ENCODE assay signal across 1 cellular context in the genomic region with DNA sequence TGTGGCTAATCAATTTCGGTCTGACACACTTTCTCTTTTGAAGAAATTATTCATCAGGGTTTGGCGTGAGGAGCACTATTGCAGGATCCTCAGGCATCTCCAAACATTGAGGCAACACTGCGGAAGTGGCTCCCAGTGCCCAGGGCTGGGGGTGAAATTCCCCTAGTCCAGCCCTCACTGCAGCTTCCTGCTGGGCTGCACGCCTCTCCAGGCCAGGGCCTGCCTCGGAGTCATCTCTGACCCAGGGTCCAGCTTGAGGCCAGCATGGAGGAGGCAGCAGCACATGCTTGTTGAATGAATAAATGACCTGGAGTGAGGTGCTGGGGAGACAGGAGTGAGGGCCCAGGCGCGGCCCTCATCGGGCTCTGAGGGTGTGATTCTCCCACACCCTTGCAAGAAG.
TF ChIP-seq lines count a peak whose summit lies in the region.

No MANE protein-coding gene starts in this region.

TF ChIP-seq in HepG2, 621 proteins besides CTCF, POLR2A, EP300 and RAD21 (continued from another document and continues in another):
- TF ChIP-seq ZNF646 (CRISPR knock-in tag; IDR thresholded peaks at IDR 0.05) (no peak), MAZ (IDR thresholded peaks at IDR 0.05; ENCODE audit: borderline replicate concordance, low read depth, low read length) (peak; percentile 31; the same call in 1 of the 2 replicates), MAZ (CRISPR knock-in tag; IDR thresholded peaks at IDR 0.05; ENCODE audit: low read depth) (no peak), ZNF761 (CRISPR knock-in tag; conservative IDR thresholded peaks at IDR 0.05) (no peak), ZNF562 (CRISPR knock-in tag; IDR thresholded peaks at IDR 0.05; ENCODE audit: borderline replicate concordance) (no peak), ZNF616 (CRISPR knock-in tag; IDR thresholded peaks at IDR 0.05; ENCODE audit: low read depth) (no peak), IRF2 (CRISPR knock-in tag; IDR thresholded peaks at IDR 0.05) (no peak), ELF3 (CRISPR knock-in tag; IDR thresholded peaks at IDR 0.05) (peak; percentile 86; the same call in 1 of the 2 replicates), EZH2 (conservative IDR thresholded peaks at IDR 0.05; ENCODE audit: low read depth, low read length) (no peak), CEBPG (CRISPR knock-in tag; IDR thresholded peaks at IDR 0.05) (peak; percentile 50), ZNF574 (CRISPR knock-in tag; IDR thresholded peaks at IDR 0.05) (0 out of 2 replicates have a peak, but pooled peaks have one; percentile 12), MEIS2 (CRISPR knock-in tag; IDR thresholded peaks at IDR 0.05) (no peak), XRCC5 (optimal IDR thresholded peaks at IDR 0.05; ENCODE audit: low read length) (peak; percentile 15), ZNF768 (CRISPR knock-in tag; IDR thresholded peaks at IDR 0.05) (peak; percentile 91), ZNF580 (CRISPR knock-in tag; IDR thresholded peaks at IDR 0.05; ENCODE audit: borderline replicate concordance, low read depth) (0 out of 2 replicates have a peak, but pooled peaks have one; percentile 34), ADNP (CRISPR knock-in tag; IDR thresholded peaks at IDR 0.05) (peak; percentile 84; the same call in 1 of the 2 replicates), ETV5 (CRISPR knock-in tag; IDR thresholded peaks at IDR 0.05; ENCODE audit: borderline replicate concordance) (peak; percentile 85), SPEN (CRISPR knock-in tag; IDR thresholded peaks at IDR 0.05; ENCODE audit: low read depth) (0 out of 2 replicates have a peak, but pooled peaks have one; percentile 6), ZFX (CRISPR knock-in tag; IDR thresholded peaks at IDR 0.05; ENCODE audit: low read depth) (peak; percentile 53; the same call in 1 of the 2 replicates), PHF21A (CRISPR knock-in tag; IDR thresholded peaks at IDR 0.05) (no peak; the same call in 1 of the 2 replicates), ZNF331 (CRISPR knock-in tag; IDR thresholded peaks at IDR 0.05) (peak; percentile 58; the same call in 1 of the 2 replicates)
- TF ChIP-seq, protein P1, sequence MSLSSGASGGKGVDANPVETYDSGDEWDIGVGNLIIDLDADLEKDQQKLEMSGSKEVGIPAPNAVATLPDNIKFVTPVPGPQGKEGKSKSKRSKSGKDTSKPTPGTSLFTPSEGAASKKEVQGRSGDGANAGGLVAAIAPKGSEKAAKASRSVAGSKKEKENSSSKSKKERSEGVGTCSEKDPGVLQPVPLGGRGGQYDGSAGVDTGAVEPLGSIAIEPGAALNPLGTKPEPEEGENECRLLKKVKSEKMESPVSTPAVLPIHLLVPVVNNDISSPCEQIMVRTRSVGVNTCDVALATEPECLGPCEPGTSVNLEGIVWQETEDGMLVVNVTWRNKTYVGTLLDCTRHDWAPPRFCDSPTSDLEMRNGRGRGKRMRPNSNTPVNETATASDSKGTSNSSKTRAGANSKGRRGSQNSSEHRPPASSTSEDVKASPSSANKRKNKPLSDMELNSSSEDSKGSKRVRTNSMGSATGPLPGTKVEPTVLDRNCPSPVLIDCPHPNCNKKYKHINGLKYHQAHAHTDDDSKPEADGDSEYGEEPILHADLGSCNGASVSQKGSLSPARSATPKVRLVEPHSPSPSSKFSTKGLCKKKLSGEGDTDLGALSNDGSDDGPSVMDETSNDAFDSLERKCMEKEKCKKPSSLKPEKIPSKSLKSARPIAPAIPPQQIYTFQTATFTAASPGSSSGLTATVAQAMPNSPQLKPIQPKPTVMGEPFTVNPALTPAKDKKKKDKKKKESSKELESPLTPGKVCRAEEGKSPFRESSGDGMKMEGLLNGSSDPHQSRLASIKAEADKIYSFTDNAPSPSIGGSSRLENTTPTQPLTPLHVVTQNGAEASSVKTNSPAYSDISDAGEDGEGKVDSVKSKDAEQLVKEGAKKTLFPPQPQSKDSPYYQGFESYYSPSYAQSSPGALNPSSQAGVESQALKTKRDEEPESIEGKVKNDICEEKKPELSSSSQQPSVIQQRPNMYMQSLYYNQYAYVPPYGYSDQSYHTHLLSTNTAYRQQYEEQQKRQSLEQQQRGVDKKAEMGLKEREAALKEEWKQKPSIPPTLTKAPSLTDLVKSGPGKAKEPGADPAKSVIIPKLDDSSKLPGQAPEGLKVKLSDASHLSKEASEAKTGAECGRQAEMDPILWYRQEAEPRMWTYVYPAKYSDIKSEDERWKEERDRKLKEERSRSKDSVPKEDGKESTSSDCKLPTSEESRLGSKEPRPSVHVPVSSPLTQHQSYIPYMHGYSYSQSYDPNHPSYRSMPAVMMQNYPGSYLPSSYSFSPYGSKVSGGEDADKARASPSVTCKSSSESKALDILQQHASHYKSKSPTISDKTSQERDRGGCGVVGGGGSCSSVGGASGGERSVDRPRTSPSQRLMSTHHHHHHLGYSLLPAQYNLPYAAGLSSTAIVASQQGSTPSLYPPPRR (CRISPR knock-in tag; IDR thresholded peaks at IDR 0.05; ENCODE audit: borderline replicate concordance), result no peak
- TF ChIP-seq, protein P2, sequence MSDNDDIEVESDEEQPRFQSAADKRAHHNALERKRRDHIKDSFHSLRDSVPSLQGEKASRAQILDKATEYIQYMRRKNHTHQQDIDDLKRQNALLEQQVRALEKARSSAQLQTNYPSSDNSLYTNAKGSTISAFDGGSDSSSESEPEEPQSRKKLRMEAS (IDR thresholded peaks at IDR 0.05), result peak; percentile 64; the same call in 1 of the 2 replicates
- TF ChIP-seq, protein P3, sequence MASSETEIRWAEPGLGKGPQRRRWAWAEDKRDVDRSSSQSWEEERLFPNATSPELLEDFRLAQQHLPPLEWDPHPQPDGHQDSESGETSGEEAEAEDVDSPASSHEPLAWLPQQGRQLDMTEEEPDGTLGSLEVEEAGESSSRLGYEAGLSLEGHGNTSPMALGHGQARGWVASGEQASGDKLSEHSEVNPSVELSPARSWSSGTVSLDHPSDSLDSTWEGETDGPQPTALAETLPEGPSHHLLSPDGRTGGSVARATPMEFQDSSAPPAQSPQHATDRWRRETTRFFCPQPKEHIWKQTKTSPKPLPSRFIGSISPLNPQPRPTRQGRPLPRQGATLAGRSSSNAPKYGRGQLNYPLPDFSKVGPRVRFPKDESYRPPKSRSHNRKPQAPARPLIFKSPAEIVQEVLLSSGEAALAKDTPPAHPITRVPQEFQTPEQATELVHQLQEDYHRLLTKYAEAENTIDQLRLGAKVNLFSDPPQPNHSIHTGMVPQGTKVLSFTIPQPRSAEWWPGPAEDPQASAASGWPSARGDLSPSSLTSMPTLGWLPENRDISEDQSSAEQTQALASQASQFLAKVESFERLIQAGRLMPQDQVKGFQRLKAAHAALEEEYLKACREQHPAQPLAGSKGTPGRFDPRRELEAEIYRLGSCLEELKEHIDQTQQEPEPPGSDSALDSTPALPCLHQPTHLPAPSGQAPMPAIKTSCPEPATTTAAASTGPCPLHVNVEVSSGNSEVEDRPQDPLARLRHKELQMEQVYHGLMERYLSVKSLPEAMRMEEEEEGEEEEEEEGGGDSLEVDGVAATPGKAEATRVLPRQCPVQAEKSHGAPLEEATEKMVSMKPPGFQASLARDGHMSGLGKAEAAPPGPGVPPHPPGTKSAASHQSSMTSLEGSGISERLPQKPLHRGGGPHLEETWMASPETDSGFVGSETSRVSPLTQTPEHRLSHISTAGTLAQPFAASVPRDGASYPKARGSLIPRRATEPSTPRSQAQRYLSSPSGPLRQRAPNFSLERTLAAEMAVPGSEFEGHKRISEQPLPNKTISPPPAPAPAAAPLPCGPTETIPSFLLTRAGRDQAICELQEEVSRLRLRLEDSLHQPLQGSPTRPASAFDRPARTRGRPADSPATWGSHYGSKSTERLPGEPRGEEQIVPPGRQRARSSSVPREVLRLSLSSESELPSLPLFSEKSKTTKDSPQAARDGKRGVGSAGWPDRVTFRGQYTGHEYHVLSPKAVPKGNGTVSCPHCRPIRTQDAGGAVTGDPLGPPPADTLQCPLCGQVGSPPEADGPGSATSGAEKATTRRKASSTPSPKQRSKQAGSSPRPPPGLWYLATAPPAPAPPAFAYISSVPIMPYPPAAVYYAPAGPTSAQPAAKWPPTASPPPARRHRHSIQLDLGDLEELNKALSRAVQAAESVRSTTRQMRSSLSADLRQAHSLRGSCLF (CRISPR knock-in tag; IDR thresholded peaks at IDR 0.05; ENCODE audit: borderline replicate concordance), result no peak
- TF ChIP-seq, protein P4, sequence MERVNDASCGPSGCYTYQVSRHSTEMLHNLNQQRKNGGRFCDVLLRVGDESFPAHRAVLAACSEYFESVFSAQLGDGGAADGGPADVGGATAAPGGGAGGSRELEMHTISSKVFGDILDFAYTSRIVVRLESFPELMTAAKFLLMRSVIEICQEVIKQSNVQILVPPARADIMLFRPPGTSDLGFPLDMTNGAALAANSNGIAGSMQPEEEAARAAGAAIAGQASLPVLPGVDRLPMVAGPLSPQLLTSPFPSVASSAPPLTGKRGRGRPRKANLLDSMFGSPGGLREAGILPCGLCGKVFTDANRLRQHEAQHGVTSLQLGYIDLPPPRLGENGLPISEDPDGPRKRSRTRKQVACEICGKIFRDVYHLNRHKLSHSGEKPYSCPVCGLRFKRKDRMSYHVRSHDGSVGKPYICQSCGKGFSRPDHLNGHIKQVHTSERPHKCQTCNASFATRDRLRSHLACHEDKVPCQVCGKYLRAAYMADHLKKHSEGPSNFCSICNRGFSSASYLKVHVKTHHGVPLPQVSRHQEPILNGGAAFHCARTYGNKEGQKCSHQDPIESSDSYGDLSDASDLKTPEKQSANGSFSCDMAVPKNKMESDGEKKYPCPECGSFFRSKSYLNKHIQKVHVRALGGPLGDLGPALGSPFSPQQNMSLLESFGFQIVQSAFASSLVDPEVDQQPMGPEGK (CRISPR knock-in tag; IDR thresholded peaks at IDR 0.05), result peak; percentile 27; the same call in 1 of the 2 replicates
